ENCODE assay signal across 8 cellular contexts in genomic region chr5:43039115-43039467, GRCh38. TPM values are rescaled to one million over a fixed set of nuclear protein-coding genes. Genes with fewer than 3 reads are reported as not detected.
DNase-seq lines count a peak whose midpoint lies in the region; ATAC-seq and TF ChIP-seq lines count a peak whose summit lies in the region.

No MANE protein-coding gene starts in this region.

- H3K4me1 ChIP-seq in cardiac muscle cell (ENCODE audit: low read depth) (peaks cover 9% of the 10 kb centered on the region), lung (ENCODE audit: control insufficient read depth in 2 of 2, insufficient read depth in 2 of 2, low read length in 2 of 2) (peaks cover 0 to 4% of the 10 kb centered on the region in 2 donors)

- in situ Hi-C loops in astrocyte of the spinal cord (cut with HindIII; ENCODE audit: low sequenced_read_pairs): no loop called here

- intact Hi-C loops in cardiac septum (cut with DNase I): no loop called here
- intact Hi-C loops in left colon (cut with DNase I, micrococcal nuclease): no loop called here

- H3K9me3 Mint-ChIP-seq in type B pancreatic cell: no peaks in the 10 kb centered on the region

- H3K27ac ChIP-seq in cardiac muscle cell (no peak overlapping the region), lung (ENCODE audit: low read depth in 1 of 2, low read length in 1 of 2) (peak overlapping the region; percentile 11 to 95)

- H3K36me3 ChIP-seq in cardiac muscle cell: no peaks in the 10 kb centered on the region
- no peaks in the 10 kb centered on the region for H3K36me3 ChIP-seq in lung (ENCODE audit: control insufficient read depth in 2 of 2, insufficient read depth in 2 of 2, low read length in 2 of 2)

- whole genome bisulfite sequencing in lung, 2 donors: 24 to 41% methylated on average over 6 of the region's 6 CpGs

- peak overlapping the region; percentile 59 for H3K27ac Mint-ChIP-seq in type B pancreatic cell

- peaks cover 91% of the 10 kb centered on the region for H3K27me3 Mint-ChIP-seq in type B pancreatic cell

- no peak for ATAC-seq in lung (ENCODE audit: insufficient read depth, low FRiP score)
- ATAC-seq in left colon: no peak
- ATAC-seq in HG02642 (IDR thresholded peaks at IDR 0.05; ENCODE audit: poor library complexity, unreplicated experiment): no peak

- DNase-seq in cardiac muscle cell (ENCODE audit: low read depth in 1 of 2, low spot score in 1 of 2) (no peak), cardiac septum (ENCODE audit: low spot score) (no peak), astrocyte of the spinal cord (ENCODE audit: low read depth, low spot score) (no peak), lung (ENCODE audit: low spot score) (no peak), type B pancreatic cell (ENCODE audit: extremely low spot score, unreplicated experiment) (no peak), C1 segment of cervical spinal cord (lab: John Stamatoyannopoulos, UW) (no peak), left colon (no peak)

- H3K4me3 ChIP-seq in cardiac muscle cell: peak overlapping the region; percentile 5
- peak overlapping the region; percentile 67 for H3K4me3 ChIP-seq in astrocyte of the spinal cord (ENCODE audit: low read depth, low read length)
- no peak overlapping the region for H3K4me3 ChIP-seq in lung

- no peaks in the 10 kb centered on the region for H3K9me3 ChIP-seq in cardiac muscle cell (ENCODE audit: low read depth)
- peaks cover 0 to 1% of the 10 kb centered on the region in 2 donors for H3K9me3 ChIP-seq in lung (ENCODE audit: control insufficient read depth in 2 of 2, insufficient read depth in 1 of 2, low read length in 1 of 2)

- peaks cover 24% of the 10 kb centered on the region for H3K4me1 Mint-ChIP-seq in type B pancreatic cell (ENCODE audit: unreplicated experiment)

- TF ChIP-seq CTCF in cardiac muscle cell (IDR thresholded peaks at IDR 0.05; ENCODE audit: low read depth, low read length): no peak
- TF ChIP-seq CTCF in astrocyte of the spinal cord (IDR thresholded peaks at IDR 0.05; ENCODE audit: low read depth, low read length): no peak
- TF ChIP-seq CTCF in lung (IDR thresholded peaks at IDR 0.05; ENCODE audit: control extremely low read depth, extremely low read depth): no peak
- TF ChIP-seq CTCF in type B pancreatic cell (conservative IDR thresholded peaks at IDR 0.05): peak; percentile 20

- H3K27me3 ChIP-seq in cardiac muscle cell (peaks cover 95% of the 10 kb centered on the region), lung (ENCODE audit: control insufficient read depth, insufficient read depth) (no peaks in the 10 kb centered on the region)

- H3K36me3 Mint-ChIP-seq in type B pancreatic cell: no peaks in the 10 kb centered on the region

- H3K4me3 Mint-ChIP-seq in type B pancreatic cell: peak overlapping the region; percentile 85

RNA-seq across cellular contexts. Expression of gene ANXA2R, which starts 1.0 kb away (rescaled TPM):
- total RNA-seq in cardiac muscle cell (0.32 and 0.63 TPM in 2 replicates), cardiac septum (1.2 TPM), lung (1 to 10 TPM; 4.0 to 5.2 TPM), type B pancreatic cell (ENCODE audit: low replicate concordance) (0.34 and 0.74 TPM in 2 replicates), left colon (1 to 10 TPM; 1.0 to 1.3 TPM)
- polyA plus RNA-seq in cardiac muscle cell (0.43 and 0.46 TPM in 2 replicates), lung (1 to 10 TPM; 4.4 to 5.2 TPM)
